16 cellular contexts compared by ENCODE assay signal in the genomic region with DNA sequence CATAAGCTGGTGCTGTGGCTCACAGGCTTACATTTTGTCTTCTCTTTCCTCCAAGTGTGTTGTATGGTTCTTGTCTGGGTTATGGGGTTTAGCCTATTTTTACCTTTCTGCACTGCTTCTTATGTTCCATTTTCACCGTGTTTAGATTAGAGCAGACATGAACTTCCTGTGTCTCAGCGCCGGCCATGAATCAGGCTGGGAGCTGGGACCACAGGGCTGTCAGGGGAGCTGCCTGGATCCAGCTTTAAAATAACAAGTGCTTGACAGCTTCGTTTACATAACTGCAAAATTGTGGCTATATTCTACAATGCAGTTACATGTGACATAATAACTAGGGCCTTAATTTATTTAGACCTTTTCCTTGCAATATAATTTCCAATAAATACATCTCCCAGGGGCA.
DNase-seq lines count a peak whose midpoint lies in the region; ATAC-seq and TF ChIP-seq lines count a peak whose summit lies in the region.
"Had no signal": no experiment of that assay in that cellular context is flagged by ENCODE, and none has a peak within 500 bp of the region (broad histone marks: within the 10 kb centered on the region; RNA-seq: fewer than 3 reads in every experiment).

No MANE protein-coding gene starts in this region.

- H3K9me3 Mint-ChIP-seq in nephron progenitor cell, result no peaks in the 10 kb centered on the region
- H3K9me3 Mint-ChIP-seq: H9 had no signal

- peak overlapping the region; percentile 84 for H3K27ac Mint-ChIP-seq in nephron progenitor cell
- H3K27ac Mint-ChIP-seq: CD8-positive, alpha-beta memory T cell; memory B cell had no signal

- H3K4me3 ChIP-seq in AG09309 (ENCODE audit: control insufficient read depth, low read depth, low read length) (no peak overlapping the region; the same call in 1 of the 2 replicates), MG63 (no peak overlapping the region), coronary artery (peak overlapping the region; percentile 40)
- H3K4me3 ChIP-seq: upper lobe of left lung had no signal

- peak overlapping the region; percentile 11 for H3K4me3 Mint-ChIP-seq in nephron progenitor cell
- H3K4me3 Mint-ChIP-seq: CD8-positive, alpha-beta memory T cell; H9; memory B cell had no signal

- no peaks in the 10 kb centered on the region for H3K9me3 ChIP-seq in MG63
- H3K9me3 ChIP-seq: upper lobe of left lung had no signal

- H3K27ac ChIP-seq in coronary artery, result peak overlapping the region in 1 of 2 donors; percentile 55

- peaks cover 4% of the 10 kb centered on the region for H3K27me3 Mint-ChIP-seq in nephron progenitor cell (ENCODE audit: low read depth, poor library complexity)
- H3K27me3 Mint-ChIP-seq: CD8-positive, alpha-beta memory T cell; memory B cell had no signal

- no peak for TF ChIP-seq CTCF in AG09309 (IDR thresholded peaks at IDR 0.05; ENCODE audit: control insufficient read depth, insufficient read depth, low read depth, low read length, missing control alignments)
- TF ChIP-seq CTCF in coronary artery (IDR thresholded peaks at IDR 0.05), result no peak
- no peak for TF ChIP-seq CTCF in nephron progenitor cell (IDR thresholded peaks at IDR 0.05)

- DNase-seq in AG09309 (ENCODE audit: low read depth) (peak; percentile 14), MG63 (peak; percentile 62), coronary artery (ENCODE audit: low spot score) (no peak), nephron progenitor cell (peak; percentile 27), cerebellar cortex (ENCODE audit: low spot score) (no peak), NCI-H1694 (lab: John Stamatoyannopoulos, UW) (no peak), NCI-H446 (lab: John Stamatoyannopoulos, UW) (no peak)
- DNase-seq: CD8-positive, alpha-beta memory T cell; cortex of kidney; H9; Kasumi-1; NCI-H226; retina; upper lobe of left lung had no signal

- H3K4me1 Mint-ChIP-seq in nephron progenitor cell, result peaks cover 28% of the 10 kb centered on the region
- H3K4me1 Mint-ChIP-seq: CD8-positive, alpha-beta memory T cell; memory B cell had no signal

- H3K27me3 ChIP-seq in MG63, result no peaks in the 10 kb centered on the region
- H3K27me3 ChIP-seq: upper lobe of left lung had no signal

- H3K36me3 Mint-ChIP-seq in nephron progenitor cell (ENCODE audit: low read depth), result no peaks in the 10 kb centered on the region
- H3K36me3 Mint-ChIP-seq: CD8-positive, alpha-beta memory T cell; memory B cell had no signal

- H3K36me3 ChIP-seq in MG63, result no peaks in the 10 kb centered on the region
- H3K36me3 ChIP-seq: upper lobe of left lung had no signal

- ATAC-seq in HG02610 (IDR thresholded peaks at IDR 0.05; ENCODE audit: unreplicated experiment), result no peak

Comparison
In these comparisons a context has a peak if more than half of its experiments do, and no peak if none do; other contexts are left out.
1. DNase-seq: peak in AG09309 (single experiment), MG63 (single experiment) and nephron progenitor cell (single experiment); none in coronary artery (single experiment), cerebellar cortex (single experiment), NCI-H1694 (single experiment) and NCI-H446 (0 of 2).